In genomic region chr10:33252794-33253203, GRCh38 we compare ENCODE assay signal across 9 cellular contexts.
DNase-seq lines count a peak whose midpoint lies in the region; FAIRE-seq and TF ChIP-seq lines count a peak whose summit lies in the region.
"Had no signal": no experiment of that assay in that cellular context is flagged by ENCODE, and none has a peak within 500 bp of the region (broad histone marks: within the 10 kb centered on the region; RNA-seq: fewer than 3 reads in every experiment).

No MANE protein-coding gene starts in this region.

- H4K20me1 ChIP-seq in osteoblast (ENCODE audit: insufficient read depth, low read length) = no peaks in the 10 kb centered on the region

- H3K4me1 Mint-ChIP-seq in Calu3 (ENCODE audit: low read depth, unreplicated experiment) = peaks cover 22% of the 10 kb centered on the region

- no peak for DNase-seq in Calu3
- peak; percentile 76 for DNase-seq in M059J (ENCODE audit: low read depth)
- peak; percentile 89 for DNase-seq in bronchial epithelial cell (ENCODE audit: low read depth)
- DNase-seq in osteoblast (ENCODE audit: insufficient read length, low spot score, missing footprints) = no peak
- DNase-seq in OCI-M1 (lab: John Stamatoyannopoulos, UW) = no peak
- no peak for DNase-seq in ascending aorta (ENCODE audit: low spot score in 2 of 2)
- no peak for DNase-seq in NCI-H1105 (lab: John Stamatoyannopoulos, UW)
- no peak for DNase-seq in activated naive CD4-positive, alpha-beta T cell treated with anti-CD3 and anti-CD28 coated beads, Interleukin-2, amount 50 U/mL, for 16 hours
- DNase-seq: NCI-H146 had no signal

- peaks cover 40% of the 10 kb centered on the region for H3K79me2 ChIP-seq in osteoblast (ENCODE audit: insufficient read depth, low read length)

- FAIRE-seq in bronchial epithelial cell (lab: Jason Lieb, UNC) = no peak

- H3K27me3 ChIP-seq in bronchial epithelial cell (ENCODE audit: control insufficient read depth, insufficient read depth, low read length) = no peaks in the 10 kb centered on the region
- H3K27me3 ChIP-seq in osteoblast (ENCODE audit: insufficient read depth, low read length) = no peaks in the 10 kb centered on the region
- H3K27me3 ChIP-seq in ascending aorta = no peaks in the 10 kb centered on the region

- H2AFZ ChIP-seq in osteoblast (ENCODE audit: low read length) = no peak overlapping the region

- no peak for TF ChIP-seq CTCF in Calu3 (IDR thresholded peaks at IDR 0.05; ENCODE audit: unreplicated experiment)
- no peak for TF ChIP-seq CTCF in bronchial epithelial cell (IDR thresholded peaks at IDR 0.05; ENCODE audit: insufficient read depth, low read length, severe bottlenecking)
- TF ChIP-seq CTCF in osteoblast (IDR thresholded peaks at IDR 0.05; ENCODE audit: extremely low read depth, low read depth, low read length) = no peak
- no peak for TF ChIP-seq CTCF in ascending aorta (IDR thresholded peaks at IDR 0.05)

- H3K27ac ChIP-seq in osteoblast (ENCODE audit: low read depth, low read length) (peak overlapping the region; percentile 94), ascending aorta (no peak overlapping the region)

- H3K9me3 ChIP-seq in osteoblast (ENCODE audit: low read depth, low read length) (no peaks in the 10 kb centered on the region), ascending aorta (no peaks in the 10 kb centered on the region)

- CTCF ChIA-PET in Calu3 (lab: Charles Lee) = no interaction called here

- no peak overlapping the region for H3K4me3 Mint-ChIP-seq in Calu3 (ENCODE audit: low read depth, unreplicated experiment)

- peaks cover 2% of the 10 kb centered on the region for H3K36me3 ChIP-seq in bronchial epithelial cell (ENCODE audit: control insufficient read depth, insufficient read depth, low read length)
- peaks cover 83% of the 10 kb centered on the region for H3K36me3 ChIP-seq in osteoblast (ENCODE audit: insufficient read depth, low read length)
- peaks cover 19 to 22% of the 10 kb centered on the region in 2 donors for H3K36me3 ChIP-seq in ascending aorta

- H3K4me2 ChIP-seq in osteoblast (ENCODE audit: insufficient read depth, low read length) = peak overlapping the region; percentile 55

- no TSS peak for BruUV-seq in Calu3 (replicated peaks; lab: Mats Ljungman, UMichigan)

- H3K4me1 ChIP-seq in osteoblast (ENCODE audit: insufficient read depth, low read length) (peaks cover 45% of the 10 kb centered on the region), ascending aorta (no peaks in the 10 kb centered on the region)

- peak overlapping the region; percentile 42 for H3K27ac Mint-ChIP-seq in Calu3 (ENCODE audit: unreplicated experiment)

- H3K36me3 Mint-ChIP-seq in Calu3 (ENCODE audit: insufficient read depth, unreplicated experiment) = peaks cover 76% of the 10 kb centered on the region

- no peaks in the 10 kb centered on the region for H3K9me3 Mint-ChIP-seq in Calu3 (ENCODE audit: low read depth, unreplicated experiment)

- intact Hi-C loops in Calu3 (cut with micrococcal nuclease; ENCODE audit: unreplicated experiment) (no loop called here), ascending aorta (cut with DNase I) (no loop called here)

- H3K27me3 Mint-ChIP-seq in Calu3 (ENCODE audit: unreplicated experiment) = no peaks in the 10 kb centered on the region

- H3K4me3 ChIP-seq in bronchial epithelial cell (ENCODE audit: low read depth, low read length) = no peak overlapping the region
- no peak overlapping the region for H3K4me3 ChIP-seq in osteoblast (ENCODE audit: insufficient read depth, low read length)
- no peak overlapping the region for H3K4me3 ChIP-seq in ascending aorta

Comparison
In these comparisons a context has a peak if more than half of its experiments do, and no peak if none do; other contexts are left out.
1. DNase-seq: peak in M059J (single experiment) and bronchial epithelial cell (single experiment); none in Calu3 (single experiment), osteoblast (single experiment), OCI-M1 (single experiment), ascending aorta (0 of 2), NCI-H1105 (single experiment) and activated naive CD4-positive, alpha-beta T cell treated with anti-CD3 and anti-CD28 coated beads, Interleukin-2, amount 50 U/mL, for 16 hours (single experiment).